ENCODE assay signal across 1 cellular context in the genomic region with DNA sequence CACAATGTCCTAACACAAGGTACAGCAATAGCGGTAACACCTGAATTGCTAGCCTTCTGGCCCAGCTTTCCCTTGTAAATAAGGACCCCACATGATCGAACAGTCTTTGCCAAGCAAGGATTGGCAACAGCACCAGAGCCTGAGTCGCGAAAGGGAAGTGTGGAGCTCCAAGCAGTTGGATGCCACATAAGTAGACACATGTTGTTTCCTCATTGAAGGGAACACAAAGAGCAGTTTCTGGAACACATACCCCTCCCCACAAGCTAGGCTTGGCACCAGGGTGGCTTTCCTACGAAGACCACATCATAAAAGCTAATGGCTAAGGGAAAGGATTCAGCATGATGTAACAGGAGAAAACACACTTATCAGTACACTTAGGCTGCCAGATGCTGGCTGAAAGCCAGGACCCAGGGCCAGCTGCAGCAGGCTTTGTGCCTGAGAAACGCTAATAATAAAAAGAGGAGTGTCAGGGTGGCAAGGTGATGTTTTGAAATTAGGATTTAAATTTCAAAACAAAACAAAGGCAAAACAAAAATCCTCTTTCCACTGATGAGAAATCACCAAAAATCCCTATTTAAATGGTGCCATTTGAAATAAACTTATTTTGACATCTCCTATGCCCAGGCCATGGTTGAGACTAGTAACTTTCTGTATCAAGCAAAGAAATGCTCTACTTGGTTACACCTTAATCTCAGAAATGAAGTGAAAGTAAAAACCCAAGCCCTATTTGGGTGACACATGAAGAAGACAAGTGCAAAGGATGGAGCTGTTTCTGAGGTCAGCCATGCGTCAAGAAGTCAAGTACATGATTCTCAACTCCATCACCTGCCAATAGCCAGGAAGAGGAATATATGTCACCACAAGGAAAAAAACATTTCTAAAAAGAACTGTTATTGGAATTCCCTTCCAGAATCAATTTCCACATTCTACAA.
A peak's percentile ranks its signal among the peaks of the same experiment; 100 is the strongest.
TF ChIP-seq lines count a peak whose summit lies in the region.

No MANE protein-coding gene starts in this region.

TF ChIP-seq in K562, 482 proteins besides CTCF, POLR2A, EP300 and RAD21 (continued from another document and continues in another):
- 0 out of 2 replicates have a peak, but pooled peaks have one; percentile 32 for TF ChIP-seq KAT7 (CRISPR knock-in tag; IDR thresholded peaks at IDR 0.05; ENCODE audit: borderline replicate concordance)
- TF ChIP-seq, protein P1, sequence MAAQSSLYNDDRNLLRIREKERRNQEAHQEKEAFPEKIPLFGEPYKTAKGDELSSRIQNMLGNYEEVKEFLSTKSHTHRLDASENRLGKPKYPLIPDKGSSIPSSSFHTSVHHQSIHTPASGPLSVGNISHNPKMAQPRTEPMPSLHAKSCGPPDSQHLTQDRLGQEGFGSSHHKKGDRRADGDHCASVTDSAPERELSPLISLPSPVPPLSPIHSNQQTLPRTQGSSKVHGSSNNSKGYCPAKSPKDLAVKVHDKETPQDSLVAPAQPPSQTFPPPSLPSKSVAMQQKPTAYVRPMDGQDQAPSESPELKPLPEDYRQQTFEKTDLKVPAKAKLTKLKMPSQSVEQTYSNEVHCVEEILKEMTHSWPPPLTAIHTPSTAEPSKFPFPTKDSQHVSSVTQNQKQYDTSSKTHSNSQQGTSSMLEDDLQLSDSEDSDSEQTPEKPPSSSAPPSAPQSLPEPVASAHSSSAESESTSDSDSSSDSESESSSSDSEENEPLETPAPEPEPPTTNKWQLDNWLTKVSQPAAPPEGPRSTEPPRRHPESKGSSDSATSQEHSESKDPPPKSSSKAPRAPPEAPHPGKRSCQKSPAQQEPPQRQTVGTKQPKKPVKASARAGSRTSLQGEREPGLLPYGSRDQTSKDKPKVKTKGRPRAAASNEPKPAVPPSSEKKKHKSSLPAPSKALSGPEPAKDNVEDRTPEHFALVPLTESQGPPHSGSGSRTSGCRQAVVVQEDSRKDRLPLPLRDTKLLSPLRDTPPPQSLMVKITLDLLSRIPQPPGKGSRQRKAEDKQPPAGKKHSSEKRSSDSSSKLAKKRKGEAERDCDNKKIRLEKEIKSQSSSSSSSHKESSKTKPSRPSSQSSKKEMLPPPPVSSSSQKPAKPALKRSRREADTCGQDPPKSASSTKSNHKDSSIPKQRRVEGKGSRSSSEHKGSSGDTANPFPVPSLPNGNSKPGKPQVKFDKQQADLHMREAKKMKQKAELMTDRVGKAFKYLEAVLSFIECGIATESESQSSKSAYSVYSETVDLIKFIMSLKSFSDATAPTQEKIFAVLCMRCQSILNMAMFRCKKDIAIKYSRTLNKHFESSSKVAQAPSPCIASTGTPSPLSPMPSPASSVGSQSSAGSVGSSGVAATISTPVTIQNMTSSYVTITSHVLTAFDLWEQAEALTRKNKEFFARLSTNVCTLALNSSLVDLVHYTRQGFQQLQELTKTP (IDR thresholded peaks at IDR 0.05; ENCODE audit: low read depth in 1 of 2, partially characterized antibody in 2 of 2) = peak; percentile 75
- TF ChIP-seq ZNF12 (CRISPR knock-in tag; IDR thresholded peaks at IDR 0.05) = 0 out of 2 replicates have a peak, but pooled peaks have one; percentile 59
- TF ChIP-seq CBX8 (IDR thresholded peaks at IDR 0.05; ENCODE audit: borderline replicate concordance, extremely low read depth, low read depth, low read length, poor library complexity, severe bottlenecking) = no peak
- peak; percentile 72 for TF ChIP-seq BCL6 (CRISPR knock-in tag; IDR thresholded peaks at IDR 0.05)
- TF ChIP-seq MTA2 (IDR thresholded peaks at IDR 0.05; ENCODE audit: low read depth) = peak; percentile 84
- TF ChIP-seq ZNF217 (CRISPR knock-in tag; IDR thresholded peaks at IDR 0.05) = no peak
- TF ChIP-seq, protein P2, sequence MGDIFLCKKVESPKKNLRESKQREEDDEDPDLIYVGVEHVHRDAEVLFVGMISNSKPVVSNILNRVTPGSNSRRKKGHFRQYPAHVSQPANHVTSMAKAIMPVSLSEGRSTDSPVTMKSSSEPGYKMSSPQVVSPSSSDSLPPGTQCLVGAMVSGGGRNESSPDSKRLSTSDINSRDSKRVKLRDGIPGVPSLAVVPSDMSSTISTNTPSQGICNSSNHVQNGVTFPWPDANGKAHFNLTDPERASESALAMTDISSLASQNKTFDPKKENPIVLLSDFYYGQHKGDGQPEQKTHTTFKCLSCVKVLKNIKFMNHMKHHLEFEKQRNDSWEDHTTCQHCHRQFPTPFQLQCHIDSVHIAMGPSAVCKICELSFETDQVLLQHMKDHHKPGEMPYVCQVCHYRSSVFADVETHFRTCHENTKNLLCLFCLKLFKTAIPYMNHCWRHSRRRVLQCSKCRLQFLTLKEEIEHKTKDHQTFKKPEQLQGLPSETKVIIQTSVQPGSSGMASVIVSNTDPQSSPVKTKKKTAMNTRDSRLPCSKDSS (IDR thresholded peaks at IDR 0.05; ENCODE audit: low read depth, partially characterized antibody) = no peak
- 0 out of 2 replicates have a peak, but pooled peaks have one; percentile 37 for TF ChIP-seq GABPA (tag; conservative IDR thresholded peaks at IDR 0.05; ENCODE audit: low read depth)
- TF ChIP-seq, protein P3, sequence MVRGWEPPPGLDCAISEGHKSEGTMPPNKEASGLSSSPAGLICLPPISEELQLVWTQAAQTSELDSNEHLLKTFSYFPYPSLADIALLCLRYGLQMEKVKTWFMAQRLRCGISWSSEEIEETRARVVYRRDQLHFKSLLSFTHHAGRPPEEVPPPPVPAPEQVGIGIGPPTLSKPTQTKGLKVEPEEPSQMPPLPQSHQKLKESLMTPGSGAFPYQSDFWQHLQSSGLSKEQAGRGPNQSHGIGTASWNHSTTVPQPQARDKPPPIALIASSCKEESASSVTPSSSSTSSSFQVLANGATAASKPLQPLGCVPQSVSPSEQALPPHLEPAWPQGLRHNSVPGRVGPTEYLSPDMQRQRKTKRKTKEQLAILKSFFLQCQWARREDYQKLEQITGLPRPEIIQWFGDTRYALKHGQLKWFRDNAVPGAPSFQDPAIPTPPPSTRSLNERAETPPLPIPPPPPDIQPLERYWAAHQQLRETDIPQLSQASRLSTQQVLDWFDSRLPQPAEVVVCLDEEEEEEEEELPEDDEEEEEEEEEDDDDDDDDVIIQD (CRISPR knock-in tag; IDR thresholded peaks at IDR 0.05) = peak; percentile 51; the same call in 1 of the 2 replicates
- TF ChIP-seq MCM7 (IDR thresholded peaks at IDR 0.05) = no peak
- TF ChIP-seq HMGN3 (IDR thresholded peaks at IDR 0.05; ENCODE audit: borderline replicate concordance, extremely low read depth, insufficient read length, low read depth, low read length) = no peak
- peak; percentile 26 for TF ChIP-seq POLR2B (IDR thresholded peaks at IDR 0.05; ENCODE audit: low read depth, partially characterized antibody)
- TF ChIP-seq, protein P4, sequence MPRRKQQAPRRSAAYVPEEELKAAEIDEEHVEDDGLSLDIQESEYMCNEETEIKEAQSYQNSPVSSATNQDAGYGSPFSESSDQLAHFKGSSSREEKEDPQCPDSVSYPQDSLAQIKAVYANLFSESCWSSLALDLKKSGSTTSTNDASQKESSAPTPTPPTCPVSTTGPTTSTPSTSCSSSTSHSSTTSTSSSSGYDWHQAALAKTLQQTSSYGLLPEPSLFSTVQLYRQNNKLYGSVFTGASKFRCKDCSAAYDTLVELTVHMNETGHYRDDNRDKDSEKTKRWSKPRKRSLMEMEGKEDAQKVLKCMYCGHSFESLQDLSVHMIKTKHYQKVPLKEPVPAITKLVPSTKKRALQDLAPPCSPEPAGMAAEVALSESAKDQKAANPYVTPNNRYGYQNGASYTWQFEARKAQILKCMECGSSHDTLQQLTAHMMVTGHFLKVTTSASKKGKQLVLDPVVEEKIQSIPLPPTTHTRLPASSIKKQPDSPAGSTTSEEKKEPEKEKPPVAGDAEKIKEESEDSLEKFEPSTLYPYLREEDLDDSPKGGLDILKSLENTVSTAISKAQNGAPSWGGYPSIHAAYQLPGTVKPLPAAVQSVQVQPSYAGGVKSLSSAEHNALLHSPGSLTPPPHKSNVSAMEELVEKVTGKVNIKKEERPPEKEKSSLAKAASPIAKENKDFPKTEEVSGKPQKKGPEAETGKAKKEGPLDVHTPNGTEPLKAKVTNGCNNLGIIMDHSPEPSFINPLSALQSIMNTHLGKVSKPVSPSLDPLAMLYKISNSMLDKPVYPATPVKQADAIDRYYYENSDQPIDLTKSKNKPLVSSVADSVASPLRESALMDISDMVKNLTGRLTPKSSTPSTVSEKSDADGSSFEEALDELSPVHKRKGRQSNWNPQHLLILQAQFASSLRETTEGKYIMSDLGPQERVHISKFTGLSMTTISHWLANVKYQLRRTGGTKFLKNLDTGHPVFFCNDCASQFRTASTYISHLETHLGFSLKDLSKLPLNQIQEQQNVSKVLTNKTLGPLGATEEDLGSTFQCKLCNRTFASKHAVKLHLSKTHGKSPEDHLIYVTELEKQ (CRISPR knock-in tag; IDR thresholded peaks at IDR 0.05) = no peak
- TF ChIP-seq KLF13 (tag; IDR thresholded peaks at IDR 0.05; ENCODE audit: borderline replicate concordance, low read depth) = peak; percentile 86
- no peak for TF ChIP-seq POLR2G (IDR thresholded peaks at IDR 0.05; ENCODE audit: low read depth, low read length)
- TF ChIP-seq ZKSCAN3 (CRISPR knock-in tag; IDR thresholded peaks at IDR 0.05) = no peak
- no peak for TF ChIP-seq MAFF (IDR thresholded peaks at IDR 0.05; ENCODE audit: low read length)
- TF ChIP-seq, protein P5, sequence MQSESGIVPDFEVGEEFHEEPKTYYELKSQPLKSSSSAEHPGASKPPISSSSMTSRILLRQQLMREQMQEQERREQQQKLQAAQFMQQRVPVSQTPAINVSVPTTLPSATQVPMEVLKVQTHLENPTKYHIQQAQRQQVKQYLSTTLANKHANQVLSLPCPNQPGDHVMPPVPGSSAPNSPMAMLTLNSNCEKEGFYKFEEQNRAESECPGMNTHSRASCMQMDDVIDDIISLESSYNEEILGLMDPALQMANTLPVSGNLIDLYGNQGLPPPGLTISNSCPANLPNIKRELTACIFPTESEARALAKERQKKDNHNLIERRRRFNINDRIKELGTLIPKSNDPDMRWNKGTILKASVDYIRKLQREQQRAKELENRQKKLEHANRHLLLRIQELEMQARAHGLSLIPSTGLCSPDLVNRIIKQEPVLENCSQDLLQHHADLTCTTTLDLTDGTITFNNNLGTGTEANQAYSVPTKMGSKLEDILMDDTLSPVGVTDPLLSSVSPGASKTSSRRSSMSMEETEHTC (IDR thresholded peaks at IDR 0.05) = no peak
- no peak; a peak in 1 of 3 replicates for TF ChIP-seq CBX3 (IDR thresholded peaks at IDR 0.05; ENCODE audit: borderline replicate concordance in 1 of 2, low read length in 2 of 2)
- TF ChIP-seq NONO (IDR thresholded peaks at IDR 0.05; ENCODE audit: low read depth in 2 of 2, low read length in 1 of 2) = peak in 1 of 2 experiments; percentile 45; a peak in 1 of 4 replicates
- TF ChIP-seq NR3C1 (CRISPR knock-in tag; IDR thresholded peaks at IDR 0.05) = no peak
- no peak for TF ChIP-seq ZBTB1 (CRISPR knock-in tag; IDR thresholded peaks at IDR 0.05; ENCODE audit: borderline replicate concordance, low read depth)
- TF ChIP-seq, protein P6, sequence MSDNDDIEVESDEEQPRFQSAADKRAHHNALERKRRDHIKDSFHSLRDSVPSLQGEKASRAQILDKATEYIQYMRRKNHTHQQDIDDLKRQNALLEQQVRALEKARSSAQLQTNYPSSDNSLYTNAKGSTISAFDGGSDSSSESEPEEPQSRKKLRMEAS (CRISPR knock-in tag; IDR thresholded peaks at IDR 0.05) = no peak
- TF ChIP-seq MED1 (CRISPR knock-in tag; IDR thresholded peaks at IDR 0.05; ENCODE audit: borderline replicate concordance) = no peak
- no peak for TF ChIP-seq ZNF253 (CRISPR knock-in tag; conservative IDR thresholded peaks at IDR 0.05)
- TF ChIP-seq, protein P7, sequence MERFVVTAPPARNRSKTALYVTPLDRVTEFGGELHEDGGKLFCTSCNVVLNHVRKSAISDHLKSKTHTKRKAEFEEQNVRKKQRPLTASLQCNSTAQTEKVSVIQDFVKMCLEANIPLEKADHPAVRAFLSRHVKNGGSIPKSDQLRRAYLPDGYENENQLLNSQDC (CRISPR knock-in tag; IDR thresholded peaks at IDR 0.05) = no peak
- peak; percentile 97 for TF ChIP-seq TRIM24 (IDR thresholded peaks at IDR 0.05)
- TF ChIP-seq, protein P8, sequence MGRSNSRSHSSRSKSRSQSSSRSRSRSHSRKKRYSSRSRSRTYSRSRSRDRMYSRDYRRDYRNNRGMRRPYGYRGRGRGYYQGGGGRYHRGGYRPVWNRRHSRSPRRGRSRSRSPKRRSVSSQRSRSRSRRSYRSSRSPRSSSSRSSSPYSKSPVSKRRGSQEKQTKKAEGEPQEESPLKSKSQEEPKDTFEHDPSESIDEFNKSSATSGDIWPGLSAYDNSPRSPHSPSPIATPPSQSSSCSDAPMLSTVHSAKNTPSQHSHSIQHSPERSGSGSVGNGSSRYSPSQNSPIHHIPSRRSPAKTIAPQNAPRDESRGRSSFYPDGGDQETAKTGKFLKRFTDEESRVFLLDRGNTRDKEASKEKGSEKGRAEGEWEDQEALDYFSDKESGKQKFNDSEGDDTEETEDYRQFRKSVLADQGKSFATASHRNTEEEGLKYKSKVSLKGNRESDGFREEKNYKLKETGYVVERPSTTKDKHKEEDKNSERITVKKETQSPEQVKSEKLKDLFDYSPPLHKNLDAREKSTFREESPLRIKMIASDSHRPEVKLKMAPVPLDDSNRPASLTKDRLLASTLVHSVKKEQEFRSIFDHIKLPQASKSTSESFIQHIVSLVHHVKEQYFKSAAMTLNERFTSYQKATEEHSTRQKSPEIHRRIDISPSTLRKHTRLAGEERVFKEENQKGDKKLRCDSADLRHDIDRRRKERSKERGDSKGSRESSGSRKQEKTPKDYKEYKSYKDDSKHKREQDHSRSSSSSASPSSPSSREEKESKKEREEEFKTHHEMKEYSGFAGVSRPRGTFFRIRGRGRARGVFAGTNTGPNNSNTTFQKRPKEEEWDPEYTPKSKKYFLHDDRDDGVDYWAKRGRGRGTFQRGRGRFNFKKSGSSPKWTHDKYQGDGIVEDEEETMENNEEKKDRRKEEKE (IDR thresholded peaks at IDR 0.05; ENCODE audit: borderline replicate concordance in 1 of 2, control insufficient read depth in 1 of 2, low read depth in 2 of 2, low read length in 1 of 2) = no peak
- no peak for TF ChIP-seq ZFPM2 (CRISPR knock-in tag; IDR thresholded peaks at IDR 0.05)
- TF ChIP-seq POLR2H (tag; IDR thresholded peaks at IDR 0.05; ENCODE audit: low read depth) = peak; percentile 75
- TF ChIP-seq, protein P9, sequence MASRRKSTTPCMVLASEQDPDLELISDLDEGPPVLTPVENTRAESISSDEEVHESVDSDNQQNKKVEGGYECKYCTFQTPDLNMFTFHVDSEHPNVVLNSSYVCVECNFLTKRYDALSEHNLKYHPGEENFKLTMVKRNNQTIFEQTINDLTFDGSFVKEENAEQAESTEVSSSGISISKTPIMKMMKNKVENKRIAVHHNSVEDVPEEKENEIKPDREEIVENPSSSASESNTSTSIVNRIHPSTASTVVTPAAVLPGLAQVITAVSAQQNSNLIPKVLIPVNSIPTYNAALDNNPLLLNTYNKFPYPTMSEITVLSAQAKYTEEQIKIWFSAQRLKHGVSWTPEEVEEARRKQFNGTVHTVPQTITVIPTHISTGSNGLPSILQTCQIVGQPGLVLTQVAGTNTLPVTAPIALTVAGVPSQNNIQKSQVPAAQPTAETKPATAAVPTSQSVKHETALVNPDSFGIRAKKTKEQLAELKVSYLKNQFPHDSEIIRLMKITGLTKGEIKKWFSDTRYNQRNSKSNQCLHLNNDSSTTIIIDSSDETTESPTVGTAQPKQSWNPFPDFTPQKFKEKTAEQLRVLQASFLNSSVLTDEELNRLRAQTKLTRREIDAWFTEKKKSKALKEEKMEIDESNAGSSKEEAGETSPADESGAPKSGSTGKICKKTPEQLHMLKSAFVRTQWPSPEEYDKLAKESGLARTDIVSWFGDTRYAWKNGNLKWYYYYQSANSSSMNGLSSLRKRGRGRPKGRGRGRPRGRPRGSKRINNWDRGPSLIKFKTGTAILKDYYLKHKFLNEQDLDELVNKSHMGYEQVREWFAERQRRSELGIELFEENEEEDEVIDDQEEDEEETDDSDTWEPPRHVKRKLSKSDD (conservative IDR thresholded peaks at IDR 0.05; ENCODE audit: low read length) = no peak
- no peak; the same call in 1 of the 2 replicates for TF ChIP-seq CREB1 (IDR thresholded peaks at IDR 0.05)
- no peak for TF ChIP-seq CREB1 (CRISPR knock-in tag; IDR thresholded peaks at IDR 0.05)
- no peak for TF ChIP-seq EWSR1 (IDR thresholded peaks at IDR 0.05; ENCODE audit: borderline replicate concordance, low read depth, partially characterized antibody)
